20 cellular contexts compared by ENCODE assay signal in genomic region chr12:3333583-3333982, GRCh38.
DNase-seq lines count a peak whose midpoint lies in the region; ATAC-seq, FAIRE-seq and TF ChIP-seq lines count a peak whose summit lies in the region.
"Had no signal": no experiment of that assay in that cellular context is flagged by ENCODE, and none has a peak within 500 bp of the region (broad histone marks: within the 10 kb centered on the region; RNA-seq: fewer than 3 reads in every experiment).

No MANE protein-coding gene starts in this region.

- H3K27ac Mint-ChIP-seq in stimulated activated naive CD8-positive, alpha-beta T cell treated with anti-CD3 and anti-CD28 coated beads, Interleukin-15, amount 100 ng/mL, for 72 hours = no peak overlapping the region
- H3K27ac Mint-ChIP-seq: activated CD4-positive, alpha-beta T cell treated with anti-CD3 and anti-CD28 coated beads, Interleukin-2, amount 10 ng/mL, durations not matched to agents 7 days and 5 days; activated naive CD8-positive, alpha-beta T cell treated with anti-CD3 and anti-CD28 coated beads, Interleukin-2, amount 50 U/mL, for 24 hours; naive B cell had no signal

- H3K9me3 Mint-ChIP-seq in stimulated activated naive CD8-positive, alpha-beta T cell treated with anti-CD3 and anti-CD28 coated beads, Interleukin-15, amount 100 ng/mL, for 72 hours = no peaks in the 10 kb centered on the region
- H3K9me3 Mint-ChIP-seq: activated CD4-positive, alpha-beta T cell treated with anti-CD3 and anti-CD28 coated beads, Interleukin-2, amount 10 ng/mL, durations not matched to agents 7 days and 5 days; activated naive CD8-positive, alpha-beta T cell treated with anti-CD3 and anti-CD28 coated beads, Interleukin-2, amount 50 U/mL, for 24 hours; activated T-cell treated with anti-CD3 and anti-CD28 coated beads, Interleukin-2, amount 50 U/mL, for 4 hours had no signal

- peak in 3 of 12 donors; percentile 15 to 24 (median 19) for TF ChIP-seq CTCF in heart left ventricle (IDR thresholded peaks at IDR 0.05)

- no peak overlapping the region for H2AFZ ChIP-seq in neuronal stem cell (ENCODE audit: low read length)

- no peak overlapping the region for H3K14ac ChIP-seq in neuronal stem cell (ENCODE audit: low read length)

- no peaks in the 10 kb centered on the region for H3K36me3 ChIP-seq in NT2/D1 (ENCODE audit: insufficient read depth, insufficient read length, low read length)
- no peaks in the 10 kb centered on the region for H3K36me3 ChIP-seq in heart left ventricle
- H3K36me3 ChIP-seq in neuronal stem cell (replicated peaks in 1 of 2; ENCODE audit: control insufficient read depth in 2 of 2, insufficient read depth in 2 of 2, low read length in 2 of 2) = no peaks in the 10 kb centered on the region
- no peaks in the 10 kb centered on the region for H3K36me3 ChIP-seq in small intestine (ENCODE audit: control insufficient read depth in 2 of 2, insufficient read depth in 2 of 2, low read length in 2 of 2)
- H3K36me3 ChIP-seq: upper lobe of left lung had no signal

- peak overlapping the region; percentile 61 for H2AK5ac ChIP-seq in neuronal stem cell (ENCODE audit: low read depth, low read length)

- H3K4me3 ChIP-seq in NT2/D1 (ENCODE audit: insufficient read length, low read depth) (no peak overlapping the region), heart left ventricle (no peak overlapping the region), neuronal stem cell (ENCODE audit: low read length in 2 of 2) (no peak overlapping the region), small intestine (ENCODE audit: low read depth in 1 of 2, low read length in 2 of 2) (no peak overlapping the region)
- H3K4me3 ChIP-seq: upper lobe of left lung had no signal

- peak overlapping the region; percentile 7 for H2BK5ac ChIP-seq in neuronal stem cell (ENCODE audit: low read length)

- DNase-seq in ELR (ENCODE audit: low read depth) (peak; percentile 59), NT2/D1 (ENCODE audit: low read depth, low spot score) (peak; percentile 84), heart left ventricle (peak in 4 of 5 donors; percentile 37 to 62 (median 49)), neuronal stem cell (ENCODE audit: low spot score) (no peak), small intestine (no peak)
- DNase-seq in stimulated activated naive CD8-positive, alpha-beta T cell treated with anti-CD3 and anti-CD28 coated beads, Interleukin-15, amount 100 ng/mL, for 72 hours = no peak
- DNase-seq: activated CD4-positive, alpha-beta T cell treated with anti-CD3 and anti-CD28 coated beads, Interleukin-2, amount 10 ng/mL, durations not matched to agents 7 days and 5 days; activated naive CD8-positive, alpha-beta T cell treated with anti-CD3 and anti-CD28 coated beads, Interleukin-2, amount 50 U/mL, for 24 hours; activated T-cell treated with anti-CD3 and anti-CD28 coated beads, Interleukin-2, amount 50 U/mL, for 4 hours; glutamatergic neuron; naive B cell; NCI-H1417 treated with DMSO at 0.1 percent for 48 hours; NCI-H446 treated with DMSO at 0.1 percent for 48 hours; stimulated activated CD4-positive, alpha-beta T cell treated with anti-CD3 and anti-CD28 coated beads, Interleukin-4, amount 100 ng/mL, for 24 hours; T-helper 9 cell; upper lobe of left lung had no signal

- H3K9me3 ChIP-seq in NT2/D1 (ENCODE audit: insufficient read depth, low read length) (peaks cover 9% of the 10 kb centered on the region; the same call in 1 of the 2 replicates), heart left ventricle (no peaks in the 10 kb centered on the region), neuronal stem cell (replicated peaks in 1 of 2; ENCODE audit: control insufficient read depth in 2 of 2, insufficient read depth in 1 of 2, low read depth in 1 of 2, low read length in 2 of 2) (no peaks in the 10 kb centered on the region), small intestine (ENCODE audit: control insufficient read depth, low read depth) (no peaks in the 10 kb centered on the region)
- H3K9me3 ChIP-seq: upper lobe of left lung had no signal

- no peak for FAIRE-seq in small intestine (lab: Jason Lieb, UNC)

- no peak overlapping the region for H4K8ac ChIP-seq in neuronal stem cell (ENCODE audit: low read depth, low read length)

- no peaks in the 10 kb centered on the region for H3K27me3 Mint-ChIP-seq in stimulated activated naive CD8-positive, alpha-beta T cell treated with anti-CD3 and anti-CD28 coated beads, Interleukin-15, amount 100 ng/mL, for 72 hours

- H2BK12ac ChIP-seq in neuronal stem cell (ENCODE audit: low read length) = no peak overlapping the region

- H2BK120ac ChIP-seq in neuronal stem cell (ENCODE audit: low read depth, low read length) = no peak overlapping the region

- H3K4ac ChIP-seq in neuronal stem cell (ENCODE audit: low read length) = no peak overlapping the region

- no peak overlapping the region for H4K91ac ChIP-seq in neuronal stem cell (ENCODE audit: low read depth, low read length, poor library complexity)

- ATAC-seq in heart left ventricle = peak; percentile 27 to 60 (median 55)
- ATAC-seq in stimulated activated naive CD8-positive, alpha-beta T cell treated with anti-CD3 and anti-CD28 coated beads, Interleukin-15, amount 100 ng/mL, for 72 hours = no peak
- no peak for ATAC-seq in GM18520 (IDR thresholded peaks at IDR 0.05; ENCODE audit: unreplicated experiment)
- ATAC-seq: activated naive CD8-positive, alpha-beta T cell treated with anti-CD3 and anti-CD28 coated beads, Interleukin-2, amount 50 U/mL, for 24 hours; activated T-cell treated with anti-CD3 and anti-CD28 coated beads, Interleukin-2, amount 50 U/mL, for 4 hours; Panc1; sciatic nerve had no signal

- H3K79me1 ChIP-seq in neuronal stem cell (ENCODE audit: low read depth, low read length) = no peaks in the 10 kb centered on the region

- H3K4me1 ChIP-seq in NT2/D1 (ENCODE audit: insufficient read depth, insufficient read length) (peaks cover 12% of the 10 kb centered on the region), heart left ventricle (peaks cover 0 to 38% (median 15%) of the 10 kb centered on the region in 12 donors), neuronal stem cell (ENCODE audit: control insufficient read depth in 2 of 2, insufficient read depth in 1 of 2, low read depth in 1 of 2, low read length in 2 of 2) (peaks cover 16 to 20% of the 10 kb centered on the region in 2 donors), small intestine (ENCODE audit: control insufficient read depth in 2 of 2, insufficient read depth in 1 of 2, low read depth in 1 of 2, low read length in 1 of 2) (no peaks in the 10 kb centered on the region)
- H3K4me1 ChIP-seq: upper lobe of left lung had no signal

- H3K9ac ChIP-seq in NT2/D1 (ENCODE audit: insufficient read length, low read depth) (no peak overlapping the region), neuronal stem cell (ENCODE audit: low read depth, low read length, poor library complexity) (no peak overlapping the region)
- H3K9ac ChIP-seq: KMS-11 had no signal

- H3K18ac ChIP-seq in neuronal stem cell (ENCODE audit: low read length) = peak overlapping the region; percentile 63

- H3K27ac ChIP-seq in heart left ventricle = peak overlapping the region in 9 of 12 donors; percentile 30 to 71 (median 50)
- no peak overlapping the region for H3K27ac ChIP-seq in neuronal stem cell (replicated peaks; ENCODE audit: low read length)
- no peak overlapping the region for H3K27ac ChIP-seq in small intestine (ENCODE audit: low read depth in 1 of 2, low read length in 1 of 2)
- H3K27ac ChIP-seq: KMS-11, upper lobe of left lung had no signal

- no peak overlapping the region for H3K4me2 ChIP-seq in neuronal stem cell (ENCODE audit: insufficient read depth, low read length, poor library complexity, severe bottlenecking)
- H3K4me2 ChIP-seq: KMS-11 had no signal

- no peak overlapping the region for H3K23ac ChIP-seq in neuronal stem cell (ENCODE audit: low read depth, low read length, poor library complexity)

- H3K4me3 Mint-ChIP-seq in stimulated activated naive CD8-positive, alpha-beta T cell treated with anti-CD3 and anti-CD28 coated beads, Interleukin-15, amount 100 ng/mL, for 72 hours = no peak overlapping the region
- H3K4me3 Mint-ChIP-seq: activated CD4-positive, alpha-beta T cell treated with anti-CD3 and anti-CD28 coated beads, Interleukin-2, amount 10 ng/mL, durations not matched to agents 7 days and 5 days; activated naive CD8-positive, alpha-beta T cell treated with anti-CD3 and anti-CD28 coated beads, Interleukin-2, amount 50 U/mL, for 24 hours; activated T-cell treated with anti-CD3 and anti-CD28 coated beads, Interleukin-2, amount 50 U/mL, for 4 hours; naive B cell had no signal

- no peaks in the 10 kb centered on the region for H3K4me1 Mint-ChIP-seq in stimulated activated naive CD8-positive, alpha-beta T cell treated with anti-CD3 and anti-CD28 coated beads, Interleukin-15, amount 100 ng/mL, for 72 hours
- H3K4me1 Mint-ChIP-seq: activated CD4-positive, alpha-beta T cell treated with anti-CD3 and anti-CD28 coated beads, Interleukin-2, amount 10 ng/mL, durations not matched to agents 7 days and 5 days; activated naive CD8-positive, alpha-beta T cell treated with anti-CD3 and anti-CD28 coated beads, Interleukin-2, amount 50 U/mL, for 24 hours; naive B cell had no signal

- intact Hi-C loops in heart left ventricle (cut with DNase I) = loop anchor here in 1 of 10 donors (10.0 kb wide), 1 partner anchor 441 kb away; no protein-coding TSS in a partner anchor

- H3K27me3 ChIP-seq in NT2/D1 (ENCODE audit: insufficient read depth, insufficient read length) = no peaks in the 10 kb centered on the region
- no peaks in the 10 kb centered on the region for H3K27me3 ChIP-seq in heart left ventricle
- peaks cover 0 to 1% (median 0%) of the 10 kb centered on the region in 3 experiments for H3K27me3 ChIP-seq in neuronal stem cell (ENCODE audit: control insufficient read depth in 3 of 3, insufficient read depth in 3 of 3, low read depth in 1 of 3, low read length in 3 of 3)
- peaks cover 0 to 1% of the 10 kb centered on the region in 2 donors for H3K27me3 ChIP-seq in small intestine (ENCODE audit: control insufficient read depth in 2 of 2, insufficient read depth in 2 of 2, low read length in 2 of 2)
- H3K27me3 ChIP-seq: upper lobe of left lung had no signal

- WGBS in heart left ventricle, 4 donors = 45 to 72% (median 50%) methylated on average over 2 to 10 of the region's 10 CpGs
- no CpG with 5 or more reads among the region's 10 CpGs for WGBS in neuronal stem cell (ENCODE audit: extremely low coverage in 2 of 2, insufficient read length in 2 of 2, insufficient replicate concordance in 1 of 2), 2 donors
- 39 to 46% (median 45%) methylated on average over 10 of the region's 10 CpGs for WGBS in small intestine, 3 donors

- TF ChIP-seq POLR2A in heart left ventricle (IDR thresholded peaks at IDR 0.05) = no peak

- H2BK15ac ChIP-seq in neuronal stem cell (ENCODE audit: low read length) = no peak overlapping the region

Comparison
In these comparisons a context has a peak if more than half of its experiments do, and no peak if none do; other contexts are left out.
1. DNase-seq: peak in ELR (single experiment), NT2/D1 (single experiment) and heart left ventricle (4 of 5); none in neuronal stem cell (single experiment), small intestine (single experiment) and stimulated activated naive CD8-positive, alpha-beta T cell treated with anti-CD3 and anti-CD28 coated beads, Interleukin-15, amount 100 ng/mL, for 72 hours (0 of 2).
2. ATAC-seq: peak in heart left ventricle (4 of 4); none in stimulated activated naive CD8-positive, alpha-beta T cell treated with anti-CD3 and anti-CD28 coated beads, Interleukin-15, amount 100 ng/mL, for 72 hours (single experiment) and GM18520 (single experiment).
3. H3K27ac ChIP-seq: peak in heart left ventricle (9 of 12); none in neuronal stem cell (single experiment) and small intestine (0 of 2).